Comparison of ENCODE assay signal across 7 cellular contexts in the genomic region with DNA sequence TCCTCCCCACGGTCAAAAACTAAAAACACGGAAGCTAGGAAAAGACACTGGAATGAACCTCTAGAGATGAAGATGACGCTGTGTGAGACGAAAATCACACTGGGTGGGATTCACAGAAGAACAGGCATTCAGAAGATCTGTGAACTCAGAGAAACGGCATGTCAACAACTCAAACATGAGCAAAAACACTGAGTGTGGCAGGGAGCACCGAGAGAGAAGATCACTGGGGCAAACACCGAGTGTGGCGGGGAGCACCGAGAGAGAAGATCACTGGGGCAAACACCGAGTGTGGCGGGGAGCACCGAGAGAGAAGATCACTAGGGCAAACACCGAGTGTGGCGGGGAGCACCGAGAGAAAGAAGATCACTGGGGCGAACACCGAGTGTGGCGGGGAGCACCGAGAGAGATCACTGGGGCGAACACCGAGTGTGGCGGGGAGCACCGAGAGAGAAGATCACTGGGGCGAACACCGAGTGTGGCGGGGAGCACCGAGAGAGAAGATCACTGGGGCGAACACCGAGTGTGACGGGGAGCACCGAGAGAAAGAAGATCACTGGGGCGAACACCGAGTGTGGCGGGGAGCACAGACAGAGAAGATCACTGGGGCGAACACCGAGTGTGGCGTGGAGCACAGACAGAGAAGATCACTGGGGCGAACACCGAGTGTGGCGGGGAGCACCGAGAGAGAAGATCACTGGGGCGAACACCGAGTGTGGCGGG.
DNase-seq lines count a peak whose midpoint lies in the region; ATAC-seq and TF ChIP-seq lines count a peak whose summit lies in the region.
"Not testable (repeated sequence)": the region's sequence is repeated elsewhere in the genome, so short reads cannot be mapped to it uniquely, and the experiment has no call there.

No MANE protein-coding gene starts in this region.

- not testable (repeated sequence) for DNase-seq in CD8-positive, alpha-beta T cell; WTC11 (ENCODE audit: low spot score); glutamatergic neuron; naive thymus-derived CD4-positive, alpha-beta T cell; trophoblast cell

- not testable (repeated sequence) for H4K91ac ChIP-seq in trophoblast cell (ENCODE audit: low read depth, low read length)

- peaks cover 41% of the 10 kb centered on the region for H3K36me3 Mint-ChIP-seq in CD8-positive, alpha-beta T cell
- not testable (repeated sequence) for H3K36me3 Mint-ChIP-seq in WTC11; activated naive CD8-positive, alpha-beta T cell; glutamatergic neuron (ENCODE audit: unreplicated experiment)
- peaks cover 39% of the 10 kb centered on the region for H3K36me3 Mint-ChIP-seq in activated T-helper 17 cell treated with anti-CD3 and anti-CD28 coated beads, Interleukin-2, amount 50 U/mL, for 72 hours (ENCODE audit: low read depth)
- H3K36me3 Mint-ChIP-seq in naive thymus-derived CD4-positive, alpha-beta T cell, result peaks cover 4 to 23% (median 21%) of the 10 kb centered on the region in 5 donors

- H4K8ac ChIP-seq in trophoblast cell (ENCODE audit: low read depth, low read length), result not testable (repeated sequence)

- H3K9me3 Mint-ChIP-seq in CD8-positive, alpha-beta T cell; WTC11; activated T-helper 17 cell treated with anti-CD3 and anti-CD28 coated beads, Interleukin-2, amount 50 U/mL, for 72 hours; activated naive CD8-positive, alpha-beta T cell (ENCODE audit: low read depth); naive thymus-derived CD4-positive, alpha-beta T cell: not testable (repeated sequence)
- peaks cover 22% of the 10 kb centered on the region for H3K9me3 Mint-ChIP-seq in glutamatergic neuron (ENCODE audit: unreplicated experiment)

- H3K27ac ChIP-seq in CD8-positive, alpha-beta T cell (ENCODE audit: low read depth, low read length); naive thymus-derived CD4-positive, alpha-beta T cell (ENCODE audit: low read depth, low read length); trophoblast cell (ENCODE audit: low read depth, low read length): not testable (repeated sequence)

- not testable (repeated sequence) for H3K9ac ChIP-seq in trophoblast cell (ENCODE audit: low read length)

- TF ChIP-seq CTCF in CD8-positive, alpha-beta T cell (IDR thresholded peaks at IDR 0.05); WTC11 (IDR thresholded peaks at IDR 0.05); glutamatergic neuron (IDR thresholded peaks at IDR 0.05; ENCODE audit: partially characterized antibody, unreplicated experiment): not testable (repeated sequence)

- CTCF ChIA-PET in CD8-positive, alpha-beta T cell (lab: Charles Lee); WTC11 (lab: Charles Lee): not testable (repeated sequence)
- CTCF ChIA-PET in naive thymus-derived CD4-positive, alpha-beta T cell (lab: Charles Lee), result interaction anchor here (1.2 kb wide), 1 partner anchor 142 kb away, joined by 3 read pairs; no protein-coding TSS in a partner anchor

- H3K4me1 Mint-ChIP-seq in CD8-positive, alpha-beta T cell (ENCODE audit: low read depth), result peaks cover 75% of the 10 kb centered on the region
- H3K4me1 Mint-ChIP-seq in WTC11, result peaks cover 71% of the 10 kb centered on the region
- H3K4me1 Mint-ChIP-seq in activated T-helper 17 cell treated with anti-CD3 and anti-CD28 coated beads, Interleukin-2, amount 50 U/mL, for 72 hours, result peaks cover 31% of the 10 kb centered on the region
- peaks cover 75% of the 10 kb centered on the region for H3K4me1 Mint-ChIP-seq in activated naive CD8-positive, alpha-beta T cell (ENCODE audit: low read depth)
- peaks cover 49% of the 10 kb centered on the region for H3K4me1 Mint-ChIP-seq in glutamatergic neuron (ENCODE audit: low read depth, unreplicated experiment)
- H3K4me1 Mint-ChIP-seq in naive thymus-derived CD4-positive, alpha-beta T cell, result peaks cover 50 to 88% (median 71%) of the 10 kb centered on the region in 7 donors

- H2BK5ac ChIP-seq in trophoblast cell (ENCODE audit: low read depth, low read length, poor library complexity), result not testable (repeated sequence)

- H3K79me1 ChIP-seq in trophoblast cell (ENCODE audit: low read length), result not testable (repeated sequence)

- H3K23ac ChIP-seq in trophoblast cell (ENCODE audit: low read length), result not testable (repeated sequence)

- not testable (repeated sequence) for H3K36me3 ChIP-seq in CD8-positive, alpha-beta T cell (ENCODE audit: insufficient read depth, low read length); naive thymus-derived CD4-positive, alpha-beta T cell (ENCODE audit: control insufficient read depth in 2 of 3, insufficient read depth in 3 of 3, low read length in 3 of 3); trophoblast cell (ENCODE audit: control insufficient read depth in 1 of 2, insufficient read depth in 2 of 2, low read length in 2 of 2)

- intact Hi-C loops in CD8-positive, alpha-beta T cell (cut with DNase I, micrococcal nuclease), result loop anchor here in 1 of 2 experiments (5.0 kb wide), 1 partner anchor 32 kb away; no protein-coding TSS in a partner anchor
- intact Hi-C loops in naive thymus-derived CD4-positive, alpha-beta T cell (cut with micrococcal nuclease), result loop anchor here in 1 of 2 donors (5.0 kb wide), 1 partner anchor 37 kb away; no protein-coding TSS in a partner anchor

- not testable (repeated sequence) for H3K9me3 ChIP-seq in CD8-positive, alpha-beta T cell (ENCODE audit: low read length); naive thymus-derived CD4-positive, alpha-beta T cell (ENCODE audit: control insufficient read depth in 2 of 3, low read length in 3 of 3); trophoblast cell (ENCODE audit: insufficient read depth, low read depth, low read length)

- H2AFZ ChIP-seq in trophoblast cell (ENCODE audit: insufficient read depth, low read length, poor library complexity), result not testable (repeated sequence)

- not testable (repeated sequence) for H2BK12ac ChIP-seq in trophoblast cell (ENCODE audit: low read length)

- peak overlapping the region; percentile 61 for H3K27ac Mint-ChIP-seq in CD8-positive, alpha-beta T cell
- H3K27ac Mint-ChIP-seq in WTC11, result peak overlapping the region; percentile 98
- peak overlapping the region; percentile 83 for H3K27ac Mint-ChIP-seq in activated T-helper 17 cell treated with anti-CD3 and anti-CD28 coated beads, Interleukin-2, amount 50 U/mL, for 72 hours
- peak overlapping the region; percentile 69 for H3K27ac Mint-ChIP-seq in activated naive CD8-positive, alpha-beta T cell
- peak overlapping the region; percentile 28 for H3K27ac Mint-ChIP-seq in glutamatergic neuron (ENCODE audit: unreplicated experiment)
- H3K27ac Mint-ChIP-seq in naive thymus-derived CD4-positive, alpha-beta T cell, result peak overlapping the region in 7 of 9 donors; percentile 56 to 90 (median 72)

- not testable (repeated sequence) for H3K27me3 ChIP-seq in CD8-positive, alpha-beta T cell (ENCODE audit: insufficient read depth, low read length); naive thymus-derived CD4-positive, alpha-beta T cell (ENCODE audit: control insufficient read depth in 2 of 2, insufficient read depth in 2 of 2, low read length in 2 of 2); trophoblast cell (ENCODE audit: insufficient read depth, low read length)

- H3K4me3 ChIP-seq in CD8-positive, alpha-beta T cell (ENCODE audit: low read depth, low read length); naive thymus-derived CD4-positive, alpha-beta T cell (ENCODE audit: low read length); trophoblast cell (ENCODE audit: low read depth, low read length): not testable (repeated sequence)

- not testable (repeated sequence) for H3K4me3 Mint-ChIP-seq in CD8-positive, alpha-beta T cell; WTC11; activated T-helper 17 cell treated with anti-CD3 and anti-CD28 coated beads, Interleukin-2, amount 50 U/mL, for 72 hours; glutamatergic neuron (ENCODE audit: unreplicated experiment)
- peak overlapping the region; percentile 51 for H3K4me3 Mint-ChIP-seq in activated naive CD8-positive, alpha-beta T cell
- H3K4me3 Mint-ChIP-seq in naive thymus-derived CD4-positive, alpha-beta T cell, result peak overlapping the region in 4 of 10 donors; percentile 1 to 81 (median 55)

- POLR2A ChIA-PET in CD8-positive, alpha-beta T cell (lab: Charles Lee); WTC11 (lab: Charles Lee); naive thymus-derived CD4-positive, alpha-beta T cell (lab: Charles Lee): not testable (repeated sequence)

- not testable (repeated sequence) for H3K27me3 Mint-ChIP-seq in CD8-positive, alpha-beta T cell (ENCODE audit: low read depth); WTC11 (ENCODE audit: low read depth); activated T-helper 17 cell treated with anti-CD3 and anti-CD28 coated beads, Interleukin-2, amount 50 U/mL, for 72 hours; activated naive CD8-positive, alpha-beta T cell; naive thymus-derived CD4-positive, alpha-beta T cell
- peaks cover 34% of the 10 kb centered on the region for H3K27me3 Mint-ChIP-seq in glutamatergic neuron (ENCODE audit: unreplicated experiment)

- H4K12ac ChIP-seq in trophoblast cell (ENCODE audit: low read depth, low read length), result not testable (repeated sequence)

- H3K4ac ChIP-seq in trophoblast cell (ENCODE audit: low read depth, low read length), result peak overlapping the region; percentile 88

- H3K4me1 ChIP-seq in CD8-positive, alpha-beta T cell (ENCODE audit: insufficient read depth, low read length), result peaks cover 41% of the 10 kb centered on the region
- H3K4me1 ChIP-seq in naive thymus-derived CD4-positive, alpha-beta T cell (ENCODE audit: control insufficient read depth in 2 of 2, insufficient read depth in 2 of 2, low read length in 2 of 2), result peaks cover 16 to 32% of the 10 kb centered on the region in 2 donors
- H3K4me1 ChIP-seq in trophoblast cell (ENCODE audit: control insufficient read depth in 1 of 2, insufficient read depth in 2 of 2, low read length in 2 of 2), result not testable (repeated sequence)

- H2AK5ac ChIP-seq in trophoblast cell (ENCODE audit: low read length), result not testable (repeated sequence)

- not testable (repeated sequence) for H3K18ac ChIP-seq in trophoblast cell (ENCODE audit: low read length)

- WGBS in trophoblast cell (ENCODE audit: extremely low coverage, insufficient coverage, insufficient read length), result no CpG with 5 or more reads among the region's 44 CpGs

- not testable (repeated sequence) for H3K4me2 ChIP-seq in trophoblast cell (ENCODE audit: low read length)

- not testable (repeated sequence) for H2BK120ac ChIP-seq in trophoblast cell (ENCODE audit: insufficient read depth, low read length, poor library complexity)

- H3K14ac ChIP-seq in trophoblast cell (ENCODE audit: low read length), result not testable (repeated sequence)

- ATAC-seq in CD8-positive, alpha-beta T cell; WTC11; activated T-helper 17 cell treated with anti-CD3 and anti-CD28 coated beads, Interleukin-2, amount 50 U/mL, for 72 hours (replicated peaks); naive thymus-derived CD4-positive, alpha-beta T cell: not testable (repeated sequence)

- H3K79me2 ChIP-seq in trophoblast cell (ENCODE audit: control insufficient read depth, insufficient read depth, low read length, poor library complexity), result peaks cover 37% of the 10 kb centered on the region

Comparison
In these comparisons a context has a peak if more than half of its experiments do, and no peak if none do; other contexts are left out.
1. H3K27ac Mint-ChIP-seq: peak in every context shown above with its lines; median percentile 98 in WTC11; 83 in activated T-helper 17 cell treated with anti-CD3 and anti-CD28 coated beads, Interleukin-2, amount 50 U/mL, for 72 hours; 72 in naive thymus-derived CD4-positive, alpha-beta T cell; 69 in activated naive CD8-positive, alpha-beta T cell; 61 in CD8-positive, alpha-beta T cell; 28 in glutamatergic neuron.